In the genomic region with DNA sequence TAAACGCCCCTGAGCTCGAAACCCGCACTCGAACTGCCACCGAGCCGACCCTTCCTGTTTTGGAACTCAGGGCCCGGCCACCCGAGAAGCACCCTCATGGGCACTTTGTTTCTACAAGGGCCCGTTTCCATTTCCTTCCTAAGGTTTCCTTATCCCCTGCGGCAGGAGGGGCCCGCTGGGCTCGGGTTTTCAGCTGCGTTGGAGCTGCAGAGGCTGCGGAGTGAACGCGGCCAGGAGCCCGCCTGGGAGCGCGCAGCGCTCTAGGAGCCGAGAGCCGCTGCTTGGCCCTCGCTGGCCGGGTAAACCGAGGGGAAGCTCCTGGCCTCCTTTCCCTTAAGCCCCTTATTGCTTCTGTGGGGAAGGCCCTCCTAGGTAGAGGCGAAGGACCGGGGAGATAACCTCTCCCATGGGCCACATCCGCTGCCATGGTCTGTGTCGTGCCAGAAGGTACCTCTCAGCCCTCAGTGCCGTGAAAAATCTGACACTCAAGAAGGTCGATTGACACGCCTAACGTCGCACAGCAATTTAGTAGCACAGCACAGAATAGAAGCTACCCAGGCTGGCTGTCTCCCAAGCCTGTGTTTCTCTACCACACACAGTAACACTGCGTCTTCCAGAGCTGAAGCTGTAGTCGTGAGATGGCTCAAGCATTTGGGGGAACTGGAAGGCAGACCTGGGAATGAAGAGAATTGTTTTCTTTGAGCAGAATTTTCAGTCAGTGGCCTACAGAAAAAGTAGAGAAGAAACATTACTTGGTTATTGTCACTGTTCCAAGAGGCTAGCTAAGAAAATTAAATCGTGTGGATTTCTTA, we compare ENCODE assay signal across 8 cellular contexts. TPM values are rescaled to one million over a fixed set of nuclear protein-coding genes. Genes with fewer than 3 reads are reported as not detected.
DNase-seq lines count a peak whose midpoint lies in the region; TF ChIP-seq lines count a peak whose summit lies in the region.

No MANE protein-coding gene starts in this region.

- no peak for TF ChIP-seq CTCF in lower leg skin (IDR thresholded peaks at IDR 0.05)

- no peaks in the 10 kb centered on the region for H4K20me1 ChIP-seq in GM23248 (ENCODE audit: insufficient read depth)

- TF ChIP-seq POLR2A in lower leg skin (IDR thresholded peaks at IDR 0.05): no peak

- H3K4me2 ChIP-seq in GM23248 (ENCODE audit: unreplicated experiment): peak overlapping the region; percentile 84

- 1 to 4% methylated on average over 33 to 37 of the region's 37 CpGs for WGBS in GM23248 (ENCODE audit: low coverage in 1 of 2, low lambda C conversion rate in 2 of 2, missing lambda C conversion rate in 2 of 2), 2 experiments
- 1 to 8% methylated on average over 36 to 37 of the region's 37 CpGs for WGBS in lower leg skin, 2 donors

- H3K9me3 ChIP-seq in GM23248 (ENCODE audit: low read depth): no peaks in the 10 kb centered on the region

- H2AFZ ChIP-seq in GM23248: peak overlapping the region; percentile 74

- peaks cover 22% of the 10 kb centered on the region for H3F3A ChIP-seq in GM23248 (ENCODE audit: insufficient read depth)

- H3K4me1 ChIP-seq in GM23248 (ENCODE audit: insufficient read depth): peaks cover 28% of the 10 kb centered on the region

- in situ Hi-C loops in GM23248 (cut with MboI): no loop called here

- H3K27ac ChIP-seq in GM23248: peak overlapping the region; percentile 99

- no peaks in the 10 kb centered on the region for H3K79me2 ChIP-seq in GM23248 (ENCODE audit: insufficient read depth)

- H3K36me3 ChIP-seq in GM23248 (ENCODE audit: low read depth): no peaks in the 10 kb centered on the region

- H3K9me2 ChIP-seq in GM23248 (ENCODE audit: insufficient read depth): no peaks in the 10 kb centered on the region

- peak overlapping the region; percentile 98 for H3K9ac ChIP-seq in GM23248

- peak overlapping the region; percentile 80 for H3K4me3 ChIP-seq in GM23248
- peak overlapping the region; percentile 44 for H3K4me3 ChIP-seq in lower leg skin (ENCODE audit: low read depth, poor library complexity, severe bottlenecking)

- peak; percentile 37 for DNase-seq in DMS153 (lab: John Stamatoyannopoulos, UW)
- DNase-seq in GM23248: peak; percentile 74
- DNase-seq in NCI-H146 (lab: John Stamatoyannopoulos, UW): peak; percentile 82
- DNase-seq in activated CD4-positive, CD25-positive, alpha-beta regulatory T cell treated with anti-CD3 and anti-CD28 coated beads, Interleukin-2, amount 50 U/mL, for 72 hours: peak; percentile 68
- DNase-seq in dermis blood vessel endothelial cell: peak; percentile 67
- peak; percentile 67 to 92 for DNase-seq in lower leg skin (ENCODE audit: low spot score in 2 of 2)
- DNase-seq in stimulated activated CD8-positive, alpha-beta memory T cell treated with anti-CD3 and anti-CD28 coated beads, Interleukin-12 subunit alpha, Interleukin-12 subunit beta, amount 100 ng/mL, for 1 hour (ENCODE audit: low read depth): peak; percentile 37
- no peak for DNase-seq in 8988T

- intact Hi-C loops in lower leg skin (cut with DNase I; ENCODE audit: low total_unique reads): no loop called here

- no peaks in the 10 kb centered on the region for H3K27me3 ChIP-seq in GM23248 (replicated peaks; ENCODE audit: insufficient read depth)

RNA-seq across cellular contexts. Expression of gene CALM1, which starts 12.9 kb away (rescaled TPM):
- total RNA-seq in GM23248 (2014; rRNA removed; shearing (Covaris generic)): 281 and 307 TPM in 2 replicates
- polyA plus RNA-seq in GM23248 (2016; fragmentation: Nextera tagmentation; extraction: Ambion mirVana): 782 and 785 TPM in 2 replicates
- 551 and 736 TPM in 2 replicates for total RNA-seq in dermis blood vessel endothelial cell
- total RNA-seq in lower leg skin: 100 to 1,000 TPM; 106 to 240 (median 182) TPM

RNA-seq across cellular contexts. Expression of gene NRDE2, which starts 52.2 kb away (rescaled TPM):
- total RNA-seq in GM23248 (2014; rRNA removed; shearing (Covaris generic)): 7.0 and 10.2 TPM in 2 replicates
- polyA plus RNA-seq in GM23248 (2016; fragmentation: Nextera tagmentation; extraction: Ambion mirVana): 8.9 and 9.4 TPM in 2 replicates
- total RNA-seq in dermis blood vessel endothelial cell (12.3 and 13.3 TPM in 2 replicates), lower leg skin (10 to 100 TPM in 2 of 4 donors, 1 to 10 TPM in 2; 7.5 to 18.3 (median 10.2) TPM)
